Comparison of ENCODE assay signal across 23 cellular contexts in genomic region chr19:19508217-19508616, GRCh38. TPM values are rescaled to one million over a fixed set of nuclear protein-coding genes. Genes with fewer than 3 reads are reported as not detected.
DNase-seq lines count a peak whose midpoint lies in the region; ATAC-seq, FAIRE-seq and TF ChIP-seq lines count a peak whose summit lies in the region.
"Had no signal": no experiment of that assay in that cellular context is flagged by ENCODE, and none has a peak within 500 bp of the region (broad histone marks: within the 10 kb centered on the region; RNA-seq: fewer than 3 reads in every experiment).

No MANE protein-coding gene starts in this region.

- no peaks in the 10 kb centered on the region; the same call in 1 of the 2 replicates for H3K79me2 ChIP-seq in DND-41 (ENCODE audit: insufficient read depth, low read length)
- no peaks in the 10 kb centered on the region for H3K79me2 ChIP-seq in HCT116 (ENCODE audit: insufficient read depth, low read length)
- H3K79me2 ChIP-seq in H1 (ENCODE audit: control insufficient read depth in 1 of 2, insufficient read depth in 2 of 2, low read length in 2 of 2): no peaks in the 10 kb centered on the region

- H3K9ac ChIP-seq in DND-41 (ENCODE audit: low read depth, low read length): no peak overlapping the region
- no peak overlapping the region for H3K9ac ChIP-seq in HCT116 (ENCODE audit: low read length)
- H3K9ac ChIP-seq in H1 (replicated peaks in 1 of 4; ENCODE audit: extremely low read depth in 1 of 4, low read depth in 3 of 4, low read length in 3 of 4): no peak overlapping the region

- no TSS peak for BruUV-seq in HCT116 (replicated peaks; lab: Mats Ljungman, UMichigan)

- ATAC-seq in DND-41 (ENCODE audit: insufficient read depth, low read depth) (0 out of 3 replicates have a peak, but pooled peaks have one; percentile 8), HCT116 (peak; percentile 31; the same call in 1 of the 2 replicates), GM21447 (IDR thresholded peaks at IDR 0.05; ENCODE audit: unreplicated experiment) (no peak)

- RAD21 ChIA-PET in HCT116 (lab: Charles Lee; ENCODE audit: low non-redundant PET in 1 of 2, low total read pairs in 2 of 2, uncharacterized antibody in 2 of 2, unreplicated experiment in 2 of 2): no interaction called here

- CTCF ChIA-PET in HCT116 (lab: Charles Lee) (no interaction called here), H1 (lab: Charles Lee; ENCODE audit: partially characterized antibody) (interaction anchor here (0.6 to 3.2 kb wide), 6 partner anchors 13 to 166 kb away, joined by 3 to 22 read pairs (median 4); no protein-coding TSS in a partner anchor)

- peak overlapping the region; percentile 82 for H3K27ac Mint-ChIP-seq in nephron progenitor cell

- H3K4me3 ChIP-seq in DND-41 (ENCODE audit: low read depth in 1 of 2, low read length in 2 of 2): no peak overlapping the region
- no peak overlapping the region for H3K4me3 ChIP-seq in HCT116 (replicated peaks in 1 of 2; ENCODE audit: low read depth in 1 of 2, low read length in 2 of 2)
- no peak overlapping the region for H3K4me3 ChIP-seq in H1 (ENCODE audit: extremely low read depth in 1 of 4, insufficient read depth in 2 of 4, low read depth in 3 of 4, low read length in 4 of 4)
- H3K4me3 ChIP-seq: Peyer's patch, SJSA1 had no signal

- H4K91ac ChIP-seq in H1 (replicated peaks; ENCODE audit: insufficient read length, low read length): no peak overlapping the region

- H3K4ac ChIP-seq in H1 (replicated peaks; ENCODE audit: insufficient read length, low read depth, low read length): no peak overlapping the region

- FAIRE-seq in H1 (lab: Jason Lieb, UNC): no peak
- FAIRE-seq: A204.1, HTR-8/SVneo had no signal

- no peak overlapping the region for H2BK15ac ChIP-seq in H1 (ENCODE audit: low read length)

- DNase-seq in DND-41: no peak
- no peak for DNase-seq in HCT116 (ENCODE audit: low read depth, low spot score)
- no peak for DNase-seq in H1 (ENCODE audit: low read depth in 1 of 2, low spot score in 2 of 2)
- DNase-seq in nephron progenitor cell: no peak
- DNase-seq in EL: no peak
- no peak for DNase-seq in stimulated activated CD4-positive, alpha-beta T cell treated with anti-CD3 and anti-CD28 coated beads, Interleukin-15, amount 100 ng/mL, for 24 hours
- no peak for DNase-seq in NK-92 (lab: John Stamatoyannopoulos, UW; ENCODE audit: unreplicated experiment)
- DNase-seq: CD8-positive, alpha-beta memory T cell; GF-D8; H7; IMR-90; MV-4-11; NCI-H1694; NCI-H2081 treated with DMSO at 0.1 percent for 48 hours; NCI-H2171 treated with DMSO at 0.1 percent for 48 hours; NCI-H524 treated with DMSO at 0.1 percent for 48 hours; NCI-H82; Peyer's patch had no signal

- no peak overlapping the region for H4K8ac ChIP-seq in H1 (ENCODE audit: extremely low read depth, insufficient read depth, low read length)

- no peak for TF ChIP-seq CTCF in DND-41 (IDR thresholded peaks at IDR 0.05; ENCODE audit: borderline replicate concordance, extremely low read depth, low read length, poor library complexity, severe bottlenecking)
- TF ChIP-seq CTCF in HCT116 (IDR thresholded peaks at IDR 0.05 in 2 of 3, conservative IDR thresholded peaks at IDR 0.05 in 1 of 3; ENCODE audit: borderline replicate concordance in 1 of 3, insufficient read depth in 1 of 3, low read depth in 2 of 3, low read length in 2 of 3): no peak
- no peak for TF ChIP-seq CTCF in H1 (IDR thresholded peaks at IDR 0.05; ENCODE audit: control extremely low read depth in 1 of 3, insufficient read depth in 1 of 3, low read depth in 1 of 3, low read length in 3 of 3)
- no peak for TF ChIP-seq CTCF in nephron progenitor cell (IDR thresholded peaks at IDR 0.05)

- TF ChIP-seq EP300 in H1 (IDR thresholded peaks at IDR 0.05; ENCODE audit: borderline replicate concordance in 1 of 2, low read depth in 2 of 2, low read length in 2 of 2): no peak

- H2BK5ac ChIP-seq in H1 (ENCODE audit: low read depth, low read length): no peak overlapping the region

- H2AFZ ChIP-seq in DND-41 (ENCODE audit: low read depth, low read length) (no peak overlapping the region), HCT116 (ENCODE audit: low read depth, low read length, poor library complexity, severe bottlenecking) (no peak overlapping the region), H1 (ENCODE audit: low read length) (no peak overlapping the region)

- no peak overlapping the region for H2BK20ac ChIP-seq in H1 (ENCODE audit: low read length)

- peaks cover 25% of the 10 kb centered on the region for H3K4me1 Mint-ChIP-seq in nephron progenitor cell

- no peak for TF ChIP-seq RAD21 in HCT116 (IDR thresholded peaks at IDR 0.05; ENCODE audit: low read depth)
- no peak for TF ChIP-seq RAD21 in H1 (IDR thresholded peaks at IDR 0.05 in 1 of 2, conservative IDR thresholded peaks at IDR 0.05 in 1 of 2; ENCODE audit: low read depth in 2 of 2, low read length in 2 of 2)

- no peak overlapping the region for H2BK120ac ChIP-seq in H1 (replicated peaks; ENCODE audit: low read depth, low read length)

- H2BK12ac ChIP-seq in H1 (ENCODE audit: low read depth, low read length): no peak overlapping the region

- peaks cover 2% of the 10 kb centered on the region; the same call in 1 of the 2 replicates for H3K23me2 ChIP-seq in H1 (ENCODE audit: low read depth, low read length)

- H4K5ac ChIP-seq in H1 (ENCODE audit: insufficient read length, low read depth, low read length): no peak overlapping the region

- peaks cover 48% of the 10 kb centered on the region for H3K36me3 ChIP-seq in DND-41 (ENCODE audit: insufficient read depth, low read length)
- peaks cover 9 to 22% of the 10 kb centered on the region in 2 experiments; a peak in 3 of 4 replicates for H3K36me3 ChIP-seq in HCT116 (ENCODE audit: control insufficient read depth in 1 of 2, insufficient read depth in 2 of 2, low read length in 2 of 2)
- H3K36me3 ChIP-seq in H1 (ENCODE audit: control insufficient read depth in 2 of 4, insufficient read depth in 4 of 4, low read length in 3 of 4): peaks cover 7 to 35% (median 18%) of the 10 kb centered on the region in 4 experiments; a peak in 5 of 8 replicates

- H4K20me1 ChIP-seq in DND-41 (ENCODE audit: insufficient read depth, low read length): peaks cover 14% of the 10 kb centered on the region; the same call in 1 of the 2 replicates
- no peaks in the 10 kb centered on the region for H4K20me1 ChIP-seq in HCT116 (ENCODE audit: insufficient read depth)
- peaks cover 0 to 2% of the 10 kb centered on the region in 2 experiments for H4K20me1 ChIP-seq in H1 (replicated peaks in 1 of 2; ENCODE audit: control insufficient read depth in 1 of 2, insufficient read depth in 2 of 2, low read length in 2 of 2)

- H3K9me3 ChIP-seq in DND-41 (ENCODE audit: insufficient read depth, low read length, severe bottlenecking): no peaks in the 10 kb centered on the region
- H3K9me3 ChIP-seq in HCT116 (ENCODE audit: control insufficient read depth in 1 of 2, insufficient read depth in 1 of 2, low read depth in 1 of 2, low read length in 2 of 2): no peaks in the 10 kb centered on the region
- no peaks in the 10 kb centered on the region for H3K9me3 ChIP-seq in H1 (ENCODE audit: insufficient read depth in 2 of 2, low read depth in 1 of 2, low read length in 1 of 2)
- H3K9me3 ChIP-seq: Peyer's patch, SJSA1 had no signal

- no peaks in the 10 kb centered on the region for H3K27me3 ChIP-seq in DND-41 (ENCODE audit: insufficient read depth, low read length, poor library complexity)
- no peaks in the 10 kb centered on the region for H3K27me3 ChIP-seq in HCT116 (ENCODE audit: insufficient read depth, low read length)
- no peaks in the 10 kb centered on the region for H3K27me3 ChIP-seq in H1 (replicated peaks in 1 of 4; ENCODE audit: control insufficient read depth in 3 of 4, extremely low read depth in 1 of 4, insufficient read depth in 3 of 4, low read length in 3 of 4)
- H3K27me3 ChIP-seq: Peyer's patch, SJSA1 had no signal

- no peak overlapping the region for H3K56ac ChIP-seq in H1 (replicated peaks; ENCODE audit: insufficient read length, low read depth, low read length)

- H3K4me3 Mint-ChIP-seq in nephron progenitor cell: no peak overlapping the region

- peaks cover 36% of the 10 kb centered on the region for H3K36me3 Mint-ChIP-seq in nephron progenitor cell (ENCODE audit: low read depth)

- TF ChIP-seq POLR2A in HCT116 (IDR thresholded peaks at IDR 0.05; ENCODE audit: borderline replicate concordance, extremely low read depth, insufficient read depth, insufficient read length) (no peak), H1 (IDR thresholded peaks at IDR 0.05; ENCODE audit: control extremely low read depth in 1 of 2, low read depth in 2 of 2, low read length in 2 of 2) (peak in 1 of 2 experiments; percentile 50; a peak in 1 of 3 replicates)

- H3K79me1 ChIP-seq in H1 (ENCODE audit: low read depth, low read length): peaks cover 3% of the 10 kb centered on the region

- H3K9me2 ChIP-seq in HCT116 (ENCODE audit: insufficient read depth): no peaks in the 10 kb centered on the region

- H3K4me2 ChIP-seq in DND-41 (ENCODE audit: insufficient read depth, low read length) (no peak overlapping the region), HCT116 (ENCODE audit: low read length) (no peak overlapping the region), H1 (ENCODE audit: insufficient read depth in 1 of 2, low read depth in 2 of 2, low read length in 2 of 2) (no peak overlapping the region)

- intact Hi-C loops in HCT116 (cut with micrococcal nuclease): no loop called here

- H3K23ac ChIP-seq in H1 (ENCODE audit: insufficient read length): no peak overlapping the region

- H3K4me1 ChIP-seq in DND-41 (ENCODE audit: insufficient read depth, low read length) (no peaks in the 10 kb centered on the region), HCT116 (ENCODE audit: control insufficient read depth in 1 of 2, insufficient read depth in 2 of 2, low read length in 2 of 2) (peaks cover 0 to 8% of the 10 kb centered on the region in 2 experiments; a peak in 2 of 4 replicates), H1 (replicated peaks in 1 of 4; ENCODE audit: control insufficient read depth in 3 of 4, insufficient read depth in 4 of 4, low read length in 3 of 4) (no peaks in the 10 kb centered on the region)
- H3K4me1 ChIP-seq: Peyer's patch, SJSA1 had no signal

- no peaks in the 10 kb centered on the region for H3K27me3 Mint-ChIP-seq in nephron progenitor cell (ENCODE audit: low read depth, poor library complexity)
- H3K27me3 Mint-ChIP-seq: CD8-positive, alpha-beta memory T cell had no signal

- POLR2A ChIA-PET in HCT116 (lab: Charles Lee) (no interaction called here), H1 (lab: Charles Lee; ENCODE audit: partially characterized antibody) (interaction anchor here (0.6 to 1.6 kb wide), 9 partner anchors 8 to 103 kb away, joined by 3 to 6 read pairs (median 3); partner anchors contain the start of genes GATAD2A and NDUFA13)

- no peak overlapping the region for H3K18ac ChIP-seq in H1 (ENCODE audit: extremely low read depth, low read length)

- H3K27ac ChIP-seq in DND-41 (ENCODE audit: low read length) (no peak overlapping the region), HCT116 (ENCODE audit: low read depth, low read length) (no peak overlapping the region; the same call in 1 of the 2 replicates), H1 (ENCODE audit: low read depth, low read length) (peak overlapping the region; percentile 10; the same call in 1 of the 2 replicates)
- H3K27ac ChIP-seq: C4-2B, Peyer's patch, SJSA1 had no signal

- 89% methylated on average over 11 of the region's 11 CpGs; no CpG with 5 or more reads in 1 of the 2 experiments for WGBS in H1 (ENCODE audit: extremely low coverage in 1 of 2, insufficient coverage in 1 of 2, insufficient read length in 1 of 2, insufficient replicate concordance in 2 of 2, low coverage in 1 of 2, low lambda C conversion rate in 2 of 2, missing lambda C conversion rate in 1 of 2), 2 experiments

- H3K9me3 Mint-ChIP-seq in nephron progenitor cell: no peaks in the 10 kb centered on the region
- H3K9me3 Mint-ChIP-seq: CD8-positive, alpha-beta memory T cell had no signal

- no peak overlapping the region for H2AK5ac ChIP-seq in H1 (ENCODE audit: low read depth, low read length)

- no peak overlapping the region for H3K14ac ChIP-seq in H1 (ENCODE audit: insufficient read length)

RNA-seq across cellular contexts. Expression of gene TSSK6, which starts 7.1 kb away (rescaled TPM):
- 4.1 TPM for total RNA-seq in HCT116 (2021; ENCODE audit: unreplicated experiment)
- 2.7 and 4.1 TPM in 2 replicates for polyA plus RNA-seq in HCT116 (2012)
- total RNA-seq in H1 (2021; fragmentation: NEBNext Ultra II Directional; extraction: Animal tissue kit (Norgen Biotek cat#: 25700)): 2.9 and 3.6 TPM in 2 replicates
- 7.8 and 12.1 TPM in 2 replicates for polyA plus RNA-seq in H1 (2011; rRNA removed)
- polyA plus RNA-seq in H1 (2011; cell fraction: cytosol; rRNA removed): 6.9 TPM
- polyA plus RNA-seq in H1 (2011; cell fraction: nucleus; rRNA removed): 9.3 TPM
- polyA plus RNA-seq in H1 (2012, experiment 1 of 2): 2.1 to 4.3 TPM (median 3.4 TPM) in 4 replicates
- 3.8 TPM for polyA plus RNA-seq in H1 (2012, experiment 2 of 2)
- 1.6 TPM for polyA plus RNA-seq in H1 (2013, experiment 1 of 2)
- 1.1 TPM for polyA plus RNA-seq in H1 (2013, experiment 2 of 2)
- 1.9 and 2.4 TPM in 2 replicates for polyA minus RNA-seq in H1 (2011; rRNA and poly(A)+ RNA removed)
- polyA minus RNA-seq in H1 (2011; cell fraction: cytosol; rRNA and poly(A)+ RNA removed): 2.9 TPM
- polyA minus RNA-seq in H1 (2011; cell fraction: nucleus; rRNA and poly(A)+ RNA removed): 8.6 TPM

RNA-seq across cellular contexts. Expression of gene NDUFA13, which starts 7.8 kb away (rescaled TPM):
- 339 TPM for total RNA-seq in HCT116 (2021; ENCODE audit: unreplicated experiment)
- 415 and 570 TPM in 2 replicates for polyA plus RNA-seq in HCT116 (2012)
- total RNA-seq in H1 (2021; fragmentation: NEBNext Ultra II Directional; extraction: Animal tissue kit (Norgen Biotek cat#: 25700)): 413 and 425 TPM in 2 replicates
- polyA plus RNA-seq in H1 (2011; rRNA removed): 1,105 and 1,309 TPM in 2 replicates
- 1,197 TPM for polyA plus RNA-seq in H1 (2011; cell fraction: cytosol; rRNA removed)
- polyA plus RNA-seq in H1 (2011; cell fraction: nucleus; rRNA removed): 627 TPM
- 415 to 713 TPM (median 615 TPM) in 4 replicates for polyA plus RNA-seq in H1 (2012, experiment 1 of 2)
- 1,304 TPM for polyA plus RNA-seq in H1 (2012, experiment 2 of 2)
- polyA plus RNA-seq in H1 (2013, experiment 1 of 2): 247 TPM
- 247 TPM for polyA plus RNA-seq in H1 (2013, experiment 2 of 2)
- 97.5 and 101 TPM in 2 replicates for polyA minus RNA-seq in H1 (2011; rRNA and poly(A)+ RNA removed)
- polyA minus RNA-seq in H1 (2011; cell fraction: cytosol; rRNA and poly(A)+ RNA removed): 111 TPM
- 98.8 TPM for polyA minus RNA-seq in H1 (2011; cell fraction: nucleus; rRNA and poly(A)+ RNA removed)

RNA-seq across cellular contexts. Expression of gene YJEFN3, which starts 20.5 kb away (rescaled TPM):
- total RNA-seq in HCT116 (2021; ENCODE audit: unreplicated experiment): 25.3 TPM
- 10.1 and 11.7 TPM in 2 replicates for polyA plus RNA-seq in HCT116 (2012)
- 5.0 and 5.7 TPM in 2 replicates for total RNA-seq in H1 (2021; fragmentation: NEBNext Ultra II Directional; extraction: Animal tissue kit (Norgen Biotek cat#: 25700))
- 9.4 and 17.2 TPM in 2 replicates for polyA plus RNA-seq in H1 (2011; rRNA removed)
- 11.9 TPM for polyA plus RNA-seq in H1 (2011; cell fraction: cytosol; rRNA removed)
- 42.5 TPM for polyA plus RNA-seq in H1 (2011; cell fraction: nucleus; rRNA removed)
- 9.3 to 12.5 TPM (median 12.0 TPM) in 4 replicates for polyA plus RNA-seq in H1 (2012, experiment 1 of 2)
- 5.3 TPM for polyA plus RNA-seq in H1 (2012, experiment 2 of 2)
- 5.6 TPM for polyA plus RNA-seq in H1 (2013, experiment 1 of 2)
- polyA plus RNA-seq in H1 (2013, experiment 2 of 2): 5.0 TPM
- 0.71 and 1.0 TPM in 2 replicates for polyA minus RNA-seq in H1 (2011; rRNA and poly(A)+ RNA removed)
- 1.5 TPM for polyA minus RNA-seq in H1 (2011; cell fraction: cytosol; rRNA and poly(A)+ RNA removed)
- polyA minus RNA-seq in H1 (2011; cell fraction: nucleus; rRNA and poly(A)+ RNA removed): 3.4 TPM
- polyA plus RNA-seq: CD8-positive, alpha-beta memory T cell had no signal

RNA-seq across cellular contexts. Expression of gene CILP2, which starts 29.8 kb away (rescaled TPM):
- 13.1 TPM for total RNA-seq in HCT116 (2021; ENCODE audit: unreplicated experiment)
- polyA plus RNA-seq in HCT116 (2012): 9.3 and 10.3 TPM in 2 replicates
- 5.8 and 5.9 TPM in 2 replicates for total RNA-seq in H1 (2021; fragmentation: NEBNext Ultra II Directional; extraction: Animal tissue kit (Norgen Biotek cat#: 25700))
- polyA plus RNA-seq in H1 (2011; rRNA removed): 4.4 and 8.2 TPM in 2 replicates
- 4.4 TPM for polyA plus RNA-seq in H1 (2011; cell fraction: cytosol; rRNA removed)
- 11.5 TPM for polyA plus RNA-seq in H1 (2011; cell fraction: nucleus; rRNA removed)
- polyA plus RNA-seq in H1 (2012, experiment 1 of 2): 2.7 to 4.9 TPM (median 4.1 TPM) in 4 replicates
- polyA plus RNA-seq in H1 (2012, experiment 2 of 2): 5.0 TPM
- polyA plus RNA-seq in H1 (2013, experiment 1 of 2): 14.1 TPM
- polyA plus RNA-seq in H1 (2013, experiment 2 of 2): 10.8 TPM
- polyA minus RNA-seq in H1 (2011; rRNA and poly(A)+ RNA removed): 1.6 and 1.9 TPM in 2 replicates
- 4.0 TPM for polyA minus RNA-seq in H1 (2011; cell fraction: cytosol; rRNA and poly(A)+ RNA removed)
- polyA minus RNA-seq in H1 (2011; cell fraction: nucleus; rRNA and poly(A)+ RNA removed): 4.1 TPM
- total RNA-seq: Peyer's patch had no signal
